In the genomic region with DNA sequence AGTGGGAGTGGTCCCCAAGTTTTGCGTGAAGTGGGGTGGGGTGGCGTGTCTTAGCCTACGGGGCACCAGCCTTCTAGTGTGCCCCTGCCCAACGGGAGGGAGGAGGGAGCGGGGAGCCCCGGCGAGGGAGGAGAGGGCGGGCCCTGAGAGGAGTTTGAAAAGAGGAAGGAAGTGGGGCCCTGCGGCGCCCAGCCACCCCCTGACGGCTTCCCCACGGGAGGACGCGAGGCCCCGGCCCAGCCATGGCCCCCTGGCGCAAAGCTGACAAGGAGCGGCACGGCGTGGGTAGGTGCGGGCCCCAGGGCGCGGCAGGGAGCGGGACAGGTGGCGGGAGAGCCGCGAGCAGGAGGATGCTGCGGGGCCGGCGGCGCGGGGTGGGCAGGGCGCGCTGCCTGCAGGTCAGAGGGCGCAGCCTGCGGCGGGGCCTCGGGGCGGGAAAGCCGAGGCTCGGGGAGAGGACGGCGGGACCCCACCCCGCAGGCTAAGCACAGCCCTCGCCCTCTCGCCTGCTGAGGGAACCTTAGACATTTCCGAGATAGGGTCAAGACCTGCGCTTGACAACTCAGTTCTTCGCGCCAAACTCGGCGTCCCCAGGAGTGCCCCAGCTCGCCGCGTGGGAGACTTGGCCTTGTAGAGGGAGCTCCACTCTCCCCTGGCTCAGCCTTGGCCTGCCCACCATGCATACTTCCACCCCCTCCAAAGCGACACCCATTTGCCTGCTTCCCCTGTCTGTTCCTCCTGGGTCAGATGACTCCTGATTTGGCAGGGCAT, we compare ENCODE assay signal across 1 cellular context.
TF ChIP-seq lines count a peak whose summit lies in the region.

DOCK2 (plus strand) TSS at position 191 of the 771 bp plus-strand sequence; CDS start at position 243, 52 bp downstream.

TF ChIP-seq in GM12878, 131 proteins besides CTCF, POLR2A, EP300 and RAD21 (continued from another document and continues in another):
- no peak for TF ChIP-seq EZH2 (IDR thresholded peaks at IDR 0.05; ENCODE audit: borderline replicate concordance, control insufficient read depth, low read depth, low read length)
- TF ChIP-seq POLR2AphosphoS5 (IDR thresholded peaks at IDR 0.05; ENCODE audit: low read length): peak; percentile 71
- TF ChIP-seq BMI1 (IDR thresholded peaks at IDR 0.05; ENCODE audit: borderline replicate concordance): no peak
- no peak for TF ChIP-seq BCLAF1 (IDR thresholded peaks at IDR 0.05)
- no peak for TF ChIP-seq RAD51 (IDR thresholded peaks at IDR 0.05)
- TF ChIP-seq SPI1 (IDR thresholded peaks at IDR 0.05; ENCODE audit: borderline replicate concordance, insufficient read depth, low read depth, low read length): peak; percentile 84
- TF ChIP-seq, protein P1, sequence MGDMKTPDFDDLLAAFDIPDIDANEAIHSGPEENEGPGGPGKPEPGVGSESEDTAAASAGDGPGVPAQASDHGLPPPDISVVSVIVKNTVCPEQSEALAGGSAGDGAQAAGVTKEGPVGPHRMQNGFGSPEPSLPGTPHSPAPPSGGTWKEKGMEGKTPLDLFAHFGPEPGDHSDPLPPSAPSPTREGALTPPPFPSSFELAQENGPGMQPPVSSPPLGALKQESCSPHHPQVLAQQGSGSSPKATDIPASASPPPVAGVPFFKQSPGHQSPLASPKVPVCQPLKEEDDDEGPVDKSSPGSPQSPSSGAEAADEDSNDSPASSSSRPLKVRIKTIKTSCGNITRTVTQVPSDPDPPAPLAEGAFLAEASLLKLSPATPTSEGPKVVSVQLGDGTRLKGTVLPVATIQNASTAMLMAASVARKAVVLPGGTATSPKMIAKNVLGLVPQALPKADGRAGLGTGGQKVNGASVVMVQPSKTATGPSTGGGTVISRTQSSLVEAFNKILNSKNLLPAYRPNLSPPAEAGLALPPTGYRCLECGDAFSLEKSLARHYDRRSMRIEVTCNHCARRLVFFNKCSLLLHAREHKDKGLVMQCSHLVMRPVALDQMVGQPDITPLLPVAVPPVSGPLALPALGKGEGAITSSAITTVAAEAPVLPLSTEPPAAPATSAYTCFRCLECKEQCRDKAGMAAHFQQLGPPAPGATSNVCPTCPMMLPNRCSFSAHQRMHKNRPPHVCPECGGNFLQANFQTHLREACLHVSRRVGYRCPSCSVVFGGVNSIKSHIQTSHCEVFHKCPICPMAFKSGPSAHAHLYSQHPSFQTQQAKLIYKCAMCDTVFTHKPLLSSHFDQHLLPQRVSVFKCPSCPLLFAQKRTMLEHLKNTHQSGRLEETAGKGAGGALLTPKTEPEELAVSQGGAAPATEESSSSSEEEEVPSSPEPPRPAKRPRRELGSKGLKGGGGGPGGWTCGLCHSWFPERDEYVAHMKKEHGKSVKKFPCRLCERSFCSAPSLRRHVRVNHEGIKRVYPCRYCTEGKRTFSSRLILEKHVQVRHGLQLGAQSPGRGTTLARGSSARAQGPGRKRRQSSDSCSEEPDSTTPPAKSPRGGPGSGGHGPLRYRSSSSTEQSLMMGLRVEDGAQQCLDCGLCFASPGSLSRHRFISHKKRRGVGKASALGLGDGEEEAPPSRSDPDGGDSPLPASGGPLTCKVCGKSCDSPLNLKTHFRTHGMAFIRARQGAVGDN (IDR thresholded peaks at IDR 0.05): peak; percentile 53; the same call in 1 of the 2 replicates
- no peak for TF ChIP-seq ZNF384 (IDR thresholded peaks at IDR 0.05; ENCODE audit: borderline replicate concordance, low read depth, low read length)
- TF ChIP-seq PML (IDR thresholded peaks at IDR 0.05; ENCODE audit: low read length): no peak
- no peak for TF ChIP-seq PRDM15 (CRISPR knock-in tag; IDR thresholded peaks at IDR 0.05)
- TF ChIP-seq HDGF (IDR thresholded peaks at IDR 0.05): peak; percentile 68; the same call in 1 of the 2 replicates
- peak in 1 of 2 experiments; percentile 72; a peak in 2 of 4 replicates for TF ChIP-seq ETV6 (conservative IDR thresholded peaks at IDR 0.05 in 1 of 2, IDR thresholded peaks at IDR 0.05 in 1 of 2; ENCODE audit: borderline replicate concordance in 1 of 2, low read depth in 1 of 2)
- TF ChIP-seq CREB1 (IDR thresholded peaks at IDR 0.05; ENCODE audit: low read depth): peak; percentile 52; the same call in 1 of the 2 replicates
- no peak for TF ChIP-seq RELA (IDR thresholded peaks at IDR 0.05; ENCODE audit: borderline replicate concordance, partially characterized antibody)
- no peak for TF ChIP-seq ZBTB11 (CRISPR knock-in tag; IDR thresholded peaks at IDR 0.05)
- no peak for TF ChIP-seq SUPT20H (IDR thresholded peaks at IDR 0.05; ENCODE audit: borderline replicate concordance, control insufficient read depth, low read depth, low read length)
- TF ChIP-seq, protein P2, sequence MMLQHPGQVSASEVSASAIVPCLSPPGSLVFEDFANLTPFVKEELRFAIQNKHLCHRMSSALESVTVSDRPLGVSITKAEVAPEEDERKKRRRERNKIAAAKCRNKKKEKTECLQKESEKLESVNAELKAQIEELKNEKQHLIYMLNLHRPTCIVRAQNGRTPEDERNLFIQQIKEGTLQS (IDR thresholded peaks at IDR 0.05; ENCODE audit: borderline replicate concordance, extremely low read depth, low read depth, low read length): no peak
- TF ChIP-seq, protein P3, sequence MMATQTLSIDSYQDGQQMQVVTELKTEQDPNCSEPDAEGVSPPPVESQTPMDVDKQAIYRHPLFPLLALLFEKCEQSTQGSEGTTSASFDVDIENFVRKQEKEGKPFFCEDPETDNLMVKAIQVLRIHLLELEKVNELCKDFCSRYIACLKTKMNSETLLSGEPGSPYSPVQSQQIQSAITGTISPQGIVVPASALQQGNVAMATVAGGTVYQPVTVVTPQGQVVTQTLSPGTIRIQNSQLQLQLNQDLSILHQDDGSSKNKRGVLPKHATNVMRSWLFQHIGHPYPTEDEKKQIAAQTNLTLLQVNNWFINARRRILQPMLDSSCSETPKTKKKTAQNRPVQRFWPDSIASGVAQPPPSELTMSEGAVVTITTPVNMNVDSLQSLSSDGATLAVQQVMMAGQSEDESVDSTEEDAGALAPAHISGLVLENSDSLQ (IDR thresholded peaks at IDR 0.05): no peak
- TF ChIP-seq YBX1 (IDR thresholded peaks at IDR 0.05): no peak
- TF ChIP-seq BCL3 (IDR thresholded peaks at IDR 0.05; ENCODE audit: borderline replicate concordance, insufficient read depth, low read depth, low read length, poor library complexity, severe bottlenecking): no peak
- peak; percentile 91 for TF ChIP-seq LARP7 (IDR thresholded peaks at IDR 0.05)
- TF ChIP-seq STAT1 (conservative IDR thresholded peaks at IDR 0.05): no peak
- no peak for TF ChIP-seq SREBF1 (IDR thresholded peaks at IDR 0.05; ENCODE audit: low read length)
- peak; percentile 49; the same call in 1 of the 2 replicates for TF ChIP-seq ZBED1 (IDR thresholded peaks at IDR 0.05; ENCODE audit: borderline replicate concordance)
- TF ChIP-seq TAF1 (IDR thresholded peaks at IDR 0.05; ENCODE audit: borderline replicate concordance, low read depth, low read length): peak; percentile 60; the same call in 1 of the 2 replicates
- TF ChIP-seq, protein P4, sequence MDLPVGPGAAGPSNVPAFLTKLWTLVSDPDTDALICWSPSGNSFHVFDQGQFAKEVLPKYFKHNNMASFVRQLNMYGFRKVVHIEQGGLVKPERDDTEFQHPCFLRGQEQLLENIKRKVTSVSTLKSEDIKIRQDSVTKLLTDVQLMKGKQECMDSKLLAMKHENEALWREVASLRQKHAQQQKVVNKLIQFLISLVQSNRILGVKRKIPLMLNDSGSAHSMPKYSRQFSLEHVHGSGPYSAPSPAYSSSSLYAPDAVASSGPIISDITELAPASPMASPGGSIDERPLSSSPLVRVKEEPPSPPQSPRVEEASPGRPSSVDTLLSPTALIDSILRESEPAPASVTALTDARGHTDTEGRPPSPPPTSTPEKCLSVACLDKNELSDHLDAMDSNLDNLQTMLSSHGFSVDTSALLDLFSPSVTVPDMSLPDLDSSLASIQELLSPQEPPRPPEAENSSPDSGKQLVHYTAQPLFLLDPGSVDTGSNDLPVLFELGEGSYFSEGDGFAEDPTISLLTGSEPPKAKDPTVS (IDR thresholded peaks at IDR 0.05; ENCODE audit: low read depth, low read length): no peak
- no peak for TF ChIP-seq ELK1 (IDR thresholded peaks at IDR 0.05; ENCODE audit: low read depth, low read length)
